Comparison of ENCODE assay signal across 25 cellular contexts in genomic region chrX:53992589-53992988, GRCh38. TPM values are rescaled to one million over a fixed set of nuclear protein-coding genes. Genes with fewer than 3 reads are reported as not detected.
DNase-seq lines count a peak whose midpoint lies in the region; ATAC-seq, FAIRE-seq and TF ChIP-seq lines count a peak whose summit lies in the region.
"Had no signal": no experiment of that assay in that cellular context is flagged by ENCODE, and none has a peak within 500 bp of the region (broad histone marks: within the 10 kb centered on the region; RNA-seq: fewer than 3 reads in every experiment).

No MANE protein-coding gene starts in this region.

- peak; percentile 10 for DNase-seq in DMS53 (lab: John Stamatoyannopoulos, UW)
- DNase-seq in DMS53 treated with DMSO at 0.1 percent for 48 hours (lab: John Stamatoyannopoulos, UW; ENCODE audit: unreplicated experiment), result no peak
- no peak for DNase-seq in GM19239 (ENCODE audit: insufficient read length, low spot score)
- no peak for DNase-seq in RWPE2 (ENCODE audit: low spot score)
- peak in 1 of 2 donors; percentile 25 for DNase-seq in foreskin keratinocyte
- DNase-seq in SW 1271 (lab: John Stamatoyannopoulos, UW), result no peak
- DNase-seq in immature natural killer cell, result no peak
- no peak for DNase-seq in CD4-positive, alpha-beta memory T cell
- DNase-seq: ACHN; GDM1; Kasumi-1; MG63; NCI-H1105 treated with DMSO at 0.1 percent for 48 hours; NCI-H146; NCI-H1930; NCI-H446 treated with DMSO at 0.1 percent for 48 hours; NCI-H526; NCI-H82; NK-92 treated with Interleukin-12 subunit alpha and Interleukin-12 subunit beta, amount 100 ng/mL, for 24 hours; PC-9; SHP77 had no signal

- H3K4me1 ChIP-seq in RWPE2 (ENCODE audit: insufficient read depth, poor library complexity, severe bottlenecking) (no peaks in the 10 kb centered on the region), foreskin keratinocyte (no peaks in the 10 kb centered on the region)
- no peaks in the 10 kb centered on the region for H3K4me1 ChIP-seq in CD4-positive, alpha-beta memory T cell (ENCODE audit: insufficient read depth, low read length)

- peak; percentile 14 for FAIRE-seq in GM19239 (lab: Jason Lieb, UNC)
- FAIRE-seq: GM12878, H1, K562 had no signal

- POLR2A ChIA-PET in CD4-positive, alpha-beta memory T cell (lab: Charles Lee; ENCODE audit: partially characterized antibody), result no interaction called here

- no peaks in the 10 kb centered on the region for H3K4me1 Mint-ChIP-seq in immature natural killer cell
- H3K4me1 Mint-ChIP-seq in CD4-positive, alpha-beta memory T cell, result no peaks in the 10 kb centered on the region

- H3K27me3 ChIP-seq in RWPE2 (ENCODE audit: insufficient read depth, poor library complexity, severe bottlenecking), result no peaks in the 10 kb centered on the region
- H3K27me3 ChIP-seq in foreskin keratinocyte, result no peaks in the 10 kb centered on the region
- H3K27me3 ChIP-seq in CD4-positive, alpha-beta memory T cell (ENCODE audit: insufficient read depth, low read length), result no peaks in the 10 kb centered on the region
- H3K27me3 ChIP-seq: MG63 had no signal

- no peak overlapping the region for H3K27ac Mint-ChIP-seq in immature natural killer cell
- H3K27ac Mint-ChIP-seq in CD4-positive, alpha-beta memory T cell, result peak overlapping the region in 1 of 7 donors; percentile 4

- 0 out of 2 replicates have a peak, but pooled peaks cover 3% of the 10 kb centered on the region for H3K36me3 ChIP-seq in RWPE2 (ENCODE audit: low read depth)
- H3K36me3 ChIP-seq in CD4-positive, alpha-beta memory T cell (ENCODE audit: insufficient read depth, low read length), result peaks cover 29% of the 10 kb centered on the region
- H3K36me3 ChIP-seq: MG63 had no signal

- H3K9me3 Mint-ChIP-seq in immature natural killer cell, result no peaks in the 10 kb centered on the region
- no peaks in the 10 kb centered on the region for H3K9me3 Mint-ChIP-seq in CD4-positive, alpha-beta memory T cell

- CTCF ChIA-PET in CD4-positive, alpha-beta memory T cell (lab: Charles Lee; ENCODE audit: partially characterized antibody), result no interaction called here

- no peaks in the 10 kb centered on the region for H3K9me3 ChIP-seq in RWPE2 (ENCODE audit: severe bottlenecking)
- no peaks in the 10 kb centered on the region for H3K9me3 ChIP-seq in CD4-positive, alpha-beta memory T cell (ENCODE audit: control insufficient read depth in 1 of 2, low read length in 2 of 2)
- H3K9me3 ChIP-seq: MG63 had no signal

- H3K4me3 ChIP-seq in RWPE2 (ENCODE audit: severe bottlenecking), result no peak overlapping the region
- no peak overlapping the region for H3K4me3 ChIP-seq in CD4-positive, alpha-beta memory T cell (ENCODE audit: low read length in 2 of 2)
- H3K4me3 ChIP-seq: GM12878, K562, MG63, PC-9 had no signal

- peaks cover 0 to 2% (median 2%) of the 10 kb centered on the region in 3 donors for H3K27me3 Mint-ChIP-seq in immature natural killer cell (ENCODE audit: low read depth in 3 of 3)
- no peaks in the 10 kb centered on the region for H3K27me3 Mint-ChIP-seq in CD4-positive, alpha-beta memory T cell

- intact Hi-C loops in CD4-positive, alpha-beta memory T cell (cut with micrococcal nuclease), result no loop called here

- no peak for TF ChIP-seq CTCF in RWPE2 (IDR thresholded peaks at IDR 0.05; ENCODE audit: poor library complexity, severe bottlenecking)
- no peak for TF ChIP-seq CTCF in foreskin keratinocyte (conservative IDR thresholded peaks at IDR 0.05)

- H3K27ac ChIP-seq in RWPE2 (ENCODE audit: poor library complexity, severe bottlenecking) (no peak overlapping the region), foreskin keratinocyte (no peak overlapping the region)
- no peak overlapping the region for H3K27ac ChIP-seq in CD4-positive, alpha-beta memory T cell (ENCODE audit: low read depth, low read length)
- H3K27ac ChIP-seq: 22Rv1, PC-9 had no signal

- H3K4me3 Mint-ChIP-seq in immature natural killer cell, result no peak overlapping the region
- H3K4me3 Mint-ChIP-seq in CD4-positive, alpha-beta memory T cell, result no peak overlapping the region

- 0 out of 3 replicates have a peak, but pooled peaks have one; percentile 27 for ATAC-seq in RWPE2 (ENCODE audit: low read depth)
- ATAC-seq in foreskin keratinocyte, result peak; percentile 78
- ATAC-seq: GM12878, K562 had no signal

- peaks cover 5 to 20% (median 17%) of the 10 kb centered on the region in 3 donors for H3K36me3 Mint-ChIP-seq in immature natural killer cell
- H3K36me3 Mint-ChIP-seq in CD4-positive, alpha-beta memory T cell, result peaks cover 17 to 51% of the 10 kb centered on the region in 2 donors

RNA-seq across cellular contexts. Expression of gene PHF8, which starts 51.7 kb away (rescaled TPM):
- 10.2 and 10.3 TPM in 2 replicates for total RNA-seq in foreskin keratinocyte
- polyA plus RNA-seq in foreskin keratinocyte (3.5 and 4.1 TPM in 2 replicates), immature natural killer cell (10 to 100 TPM in 1 of 3 donors, 1 to 10 TPM in 2; 5.8 to 22.3 (median 8.2) TPM)
- 10 to 100 TPM; 65.1 to 67.2 TPM for total RNA-seq in CD4-positive, alpha-beta memory T cell
- 10 to 100 TPM; 10.0 to 21.0 TPM for polyA plus RNA-seq in CD4-positive, alpha-beta memory T cell
